ENCODE assay signal across 23 cellular contexts in the genomic region with DNA sequence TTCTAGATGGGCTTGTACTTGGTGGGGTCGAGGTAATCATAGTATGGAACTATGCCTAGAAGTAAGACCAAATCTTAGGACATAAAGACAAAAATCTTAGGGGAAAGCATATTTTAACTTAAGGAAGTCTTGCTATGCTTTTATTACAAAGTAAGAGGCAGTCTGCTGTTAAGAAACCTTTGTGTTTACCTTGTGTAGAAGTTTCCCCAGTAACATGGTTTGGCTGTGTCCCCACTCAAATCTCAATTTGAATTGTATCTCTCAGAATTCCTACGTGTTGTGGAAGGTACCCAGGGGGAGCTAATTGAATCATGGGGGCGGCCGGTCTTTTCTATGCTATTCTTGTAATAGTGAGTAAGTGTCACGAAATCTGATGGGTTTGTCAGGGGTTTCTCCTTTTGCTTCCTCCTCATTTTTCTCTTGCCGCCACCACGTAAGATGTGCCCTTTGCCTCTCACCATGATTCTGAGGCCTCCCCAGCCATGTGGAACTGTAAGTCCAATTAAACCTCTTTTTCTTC.
"Had no signal": no experiment of that assay in that cellular context is flagged by ENCODE, and none has a peak within 500 bp of the region (broad histone marks: within the 10 kb centered on the region; RNA-seq: fewer than 3 reads in every experiment).

No MANE protein-coding gene starts in this region.

- DNase-seq: IMR-90; Karpas-422; KG1; MG63; NCI-H1092; NCI-H1105 treated with DMSO at 0.1 percent for 48 hours; NCI-H146; NCI-H1694 treated with DMSO at 0.1 percent for 48 hours; NCI-H1930; NCI-H2081; NCI-H2107; NCI-H2227 treated with DMSO at 0.1 percent for 48 hours; NCI-H524; NCI-H526 treated with DMSO at 0.1 percent for 48 hours; NCI-H774; NK-92 treated with Interleukin-12 subunit alpha and Interleukin-12 subunit beta, amount 100 ng/mL, for 24 hours; PC-3; SHP77 treated with DMSO at 0.1 percent for 48 hours; SJCRH30 had no signal

- ATAC-seq: HepG2, Panc1, Right ventricle myocardium inferior, SK-N-SH treated with all-trans-retinoic acid at 6 μM for 48 hours had no signal

- FAIRE-seq: HepG2 had no signal
